Comparison of ENCODE assay signal across 8 cellular contexts in genomic region chr2:219252570-219252899, GRCh38. TPM values are rescaled to one million over a fixed set of nuclear protein-coding genes. Genes with fewer than 3 reads are reported as not detected.
DNase-seq lines count a peak whose midpoint lies in the region; ATAC-seq lines count a peak whose summit lies in the region.

No MANE protein-coding gene starts in this region.

- ATAC-seq in HG03571 (IDR thresholded peaks at IDR 0.05; ENCODE audit: unreplicated experiment): no peak

- H3K4me3 ChIP-seq in iPS-20b (ENCODE audit: low read length) (peak overlapping the region; percentile 58), thymus (ENCODE audit: low read length) (peak overlapping the region; percentile 74)

- peaks cover 59% of the 10 kb centered on the region for H3K27me3 ChIP-seq in iPS-20b (ENCODE audit: insufficient read depth, low read length)
- H3K27me3 ChIP-seq in thymus (ENCODE audit: control insufficient read depth, insufficient read depth): peaks cover 40% of the 10 kb centered on the region

- peaks cover 14% of the 10 kb centered on the region for H3K4me1 ChIP-seq in iPS-20b (ENCODE audit: insufficient read depth, low read length)
- peaks cover 24% of the 10 kb centered on the region for H3K4me1 ChIP-seq in thymus (ENCODE audit: control insufficient read depth, insufficient read depth, low read length)

- H3K36me3 ChIP-seq in iPS-20b (ENCODE audit: insufficient read depth, low read depth, low read length) (peaks cover 25% of the 10 kb centered on the region), thymus (ENCODE audit: control insufficient read depth, insufficient read depth) (peaks cover 22% of the 10 kb centered on the region)

- no peak overlapping the region for H3K27ac ChIP-seq in iPS-20b (ENCODE audit: low read length)
- peak overlapping the region; percentile 86 for H3K27ac ChIP-seq in thymus (ENCODE audit: low read depth)

- H3K9ac ChIP-seq in iPS-20b (ENCODE audit: low read depth, low read length): peak overlapping the region; percentile 33; the same call in 1 of the 2 replicates

- peak; percentile 28 for DNase-seq in stimulated activated CD4-positive, alpha-beta T cell treated with anti-CD3 and anti-CD28 coated beads, Interleukin-2, amount 100 ng/mL, for 4 hours (ENCODE audit: low read depth)
- no peak for DNase-seq in stimulated activated CD4-positive, alpha-beta T cell treated with anti-CD3 and anti-CD28 coated beads, Interleukin-15, amount 100 ng/mL, for 24 hours
- peak; percentile 51 for DNase-seq in activated naive CD4-positive, alpha-beta T cell treated with Interleukin-2 at 50 U/mL for 16 hours
- DNase-seq in cerebellar nuclear complex (lab: John Stamatoyannopoulos, UW) (no peak), UCSD-AML1 (lab: John Stamatoyannopoulos, UW; ENCODE audit: unreplicated experiment) (no peak)

- WGBS in thymus: 11% methylated on average over 9 of the region's 9 CpGs

- H3K9me3 ChIP-seq in iPS-20b (ENCODE audit: insufficient read depth, low read depth, low read length) (no peaks in the 10 kb centered on the region), thymus (ENCODE audit: control insufficient read depth) (no peaks in the 10 kb centered on the region)

RNA-seq across cellular contexts. Expression of gene TUBA4B, which starts 0.5 kb away (rescaled TPM):
- 0.23 TPM for polyA plus RNA-seq in thymus

RNA-seq across cellular contexts. Expression of gene TUBA4A, which starts 1.2 kb away (rescaled TPM):
- polyA plus RNA-seq in thymus: 102 TPM

RNA-seq across cellular contexts. Expression of gene STK16, which starts 7.3 kb away (rescaled TPM):
- polyA plus RNA-seq in thymus: 55.1 TPM

RNA-seq across cellular contexts. Expression of gene GLB1L, which starts 7.3 kb away (rescaled TPM):
- polyA plus RNA-seq in thymus: 11.3 TPM

RNA-seq across cellular contexts. Expression of gene ANKZF1, which starts 22.9 kb away (rescaled TPM):
- 91.6 TPM for polyA plus RNA-seq in thymus

Comparison
In these comparisons a context has a peak if more than half of its experiments do, and no peak if none do; other contexts are left out.
1. DNase-seq: peak in stimulated activated CD4-positive, alpha-beta T cell treated with anti-CD3 and anti-CD28 coated beads, Interleukin-2, amount 100 ng/mL, for 4 hours (single experiment) and activated naive CD4-positive, alpha-beta T cell treated with Interleukin-2 at 50 U/mL for 16 hours (single experiment); none in stimulated activated CD4-positive, alpha-beta T cell treated with anti-CD3 and anti-CD28 coated beads, Interleukin-15, amount 100 ng/mL, for 24 hours (single experiment), cerebellar nuclear complex (0 of 2) and UCSD-AML1 (single experiment).